In the genomic region with DNA sequence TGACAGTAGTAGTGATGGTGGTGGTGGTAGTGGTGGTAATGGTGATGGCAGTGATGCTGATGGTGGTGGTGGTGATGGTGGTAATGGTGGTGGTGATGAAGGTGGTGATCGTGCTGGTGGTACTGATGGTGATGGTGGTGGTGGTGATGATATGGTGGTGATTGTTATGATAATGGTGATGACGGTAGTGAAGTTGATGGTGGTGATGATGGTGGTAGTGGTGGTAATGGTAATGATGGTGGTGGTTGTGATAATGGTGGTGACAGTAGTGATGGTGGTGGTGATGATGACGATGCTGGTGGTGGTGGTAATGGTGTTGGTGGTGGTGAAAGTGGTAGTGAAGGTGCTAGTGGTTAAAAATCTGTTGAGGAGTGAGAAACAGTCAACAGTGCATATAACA, we compare ENCODE assay signal across 17 cellular contexts.
DNase-seq lines count a peak whose midpoint lies in the region; ATAC-seq, FAIRE-seq and TF ChIP-seq lines count a peak whose summit lies in the region.
"Had no signal": no experiment of that assay in that cellular context is flagged by ENCODE, and none has a peak within 500 bp of the region (broad histone marks: within the 10 kb centered on the region; RNA-seq: fewer than 3 reads in every experiment).

No MANE protein-coding gene starts in this region.

- peaks cover 14% of the 10 kb centered on the region; the same call in 1 of the 2 replicates for H3K23me2 ChIP-seq in H1 (ENCODE audit: low read depth, low read length)

- H3K9ac ChIP-seq in H1 (replicated peaks in 1 of 4; ENCODE audit: extremely low read depth in 1 of 4, low read depth in 3 of 4, low read length in 3 of 4) (no peak overlapping the region), trophoblast cell (ENCODE audit: low read length) (no peak overlapping the region)
- H3K9ac ChIP-seq: KMS-11 had no signal

- POLR2A ChIA-PET in HEK293 (lab: Yijun Ruan, JAX): no interaction called here
- POLR2A ChIA-PET in H1 (lab: Charles Lee; ENCODE audit: partially characterized antibody): no interaction called here

- H3K56ac ChIP-seq in H1 (replicated peaks; ENCODE audit: insufficient read length, low read depth, low read length): peak overlapping the region; percentile 90

- H3K14ac ChIP-seq in H1 (ENCODE audit: insufficient read length) (no peak overlapping the region), trophoblast cell (ENCODE audit: low read length) (no peak overlapping the region)

- no peak overlapping the region for H2BK5ac ChIP-seq in H1 (ENCODE audit: low read depth, low read length)
- H2BK5ac ChIP-seq in trophoblast cell (ENCODE audit: low read depth, low read length, poor library complexity): no peak overlapping the region

- no peak for TF ChIP-seq EP300 in H1 (IDR thresholded peaks at IDR 0.05; ENCODE audit: borderline replicate concordance in 1 of 2, low read depth in 2 of 2, low read length in 2 of 2)

- peaks cover 4 to 5% of the 10 kb centered on the region in 2 experiments; a peak in 2 of 3 replicates for H3K36me3 ChIP-seq in HEK293 (ENCODE audit: control insufficient read depth in 2 of 2, insufficient read depth in 1 of 2, low read length in 2 of 2)
- H3K36me3 ChIP-seq in H1 (ENCODE audit: control insufficient read depth in 2 of 4, insufficient read depth in 4 of 4, low read length in 3 of 4): no peaks in the 10 kb centered on the region
- no peaks in the 10 kb centered on the region for H3K36me3 ChIP-seq in trophoblast cell (ENCODE audit: control insufficient read depth in 1 of 2, insufficient read depth in 2 of 2, low read length in 2 of 2)
- H3K36me3 ChIP-seq: BE2C, HAP-1 had no signal

- H4K8ac ChIP-seq in H1 (ENCODE audit: extremely low read depth, insufficient read depth, low read length) (no peak overlapping the region), trophoblast cell (ENCODE audit: low read depth, low read length) (no peak overlapping the region)

- H3K4me3 ChIP-seq in HEK293 (ENCODE audit: low read depth, low read length): no peak overlapping the region
- no peak overlapping the region for H3K4me3 ChIP-seq in H1 (ENCODE audit: extremely low read depth in 1 of 4, insufficient read depth in 2 of 4, low read depth in 3 of 4, low read length in 4 of 4)
- peak overlapping the region; percentile 20 for H3K4me3 ChIP-seq in trophoblast cell (ENCODE audit: low read depth, low read length)
- H3K4me3 ChIP-seq: HAP-1 had no signal

- H2BK15ac ChIP-seq in H1 (ENCODE audit: low read length): no peak overlapping the region

- H3K4me2 ChIP-seq in H1 (ENCODE audit: insufficient read depth in 1 of 2, low read depth in 2 of 2, low read length in 2 of 2) (no peak overlapping the region), trophoblast cell (ENCODE audit: low read length) (no peak overlapping the region)
- H3K4me2 ChIP-seq: KMS-11 had no signal

- H4K12ac ChIP-seq in trophoblast cell (ENCODE audit: low read depth, low read length): no peak overlapping the region

- H3K4me1 ChIP-seq in HEK293 (ENCODE audit: control insufficient read depth, insufficient read depth, low read length) (peaks cover 9% of the 10 kb centered on the region), H1 (replicated peaks in 1 of 4; ENCODE audit: control insufficient read depth in 3 of 4, insufficient read depth in 4 of 4, low read length in 3 of 4) (no peaks in the 10 kb centered on the region), trophoblast cell (ENCODE audit: control insufficient read depth in 1 of 2, insufficient read depth in 2 of 2, low read length in 2 of 2) (peaks cover 2 to 6% of the 10 kb centered on the region in 2 experiments)
- H3K4me1 ChIP-seq: BE2C, HAP-1 had no signal

- no peak overlapping the region for H2BK20ac ChIP-seq in H1 (ENCODE audit: low read length)

- H2BK120ac ChIP-seq in H1 (replicated peaks; ENCODE audit: low read depth, low read length): no peak overlapping the region
- no peak overlapping the region for H2BK120ac ChIP-seq in trophoblast cell (ENCODE audit: insufficient read depth, low read length, poor library complexity)

- CTCF ChIA-PET in HEK293 (lab: Yijun Ruan, JAX): no interaction called here
- CTCF ChIA-PET in H1 (lab: Charles Lee; ENCODE audit: partially characterized antibody): no interaction called here

- intact Hi-C loops in posterior cingulate gyrus (cut with DNase I): no loop called here

- ATAC-seq in HG03565 (IDR thresholded peaks at IDR 0.05; ENCODE audit: unreplicated experiment): no peak

- H3K18ac ChIP-seq in H1 (ENCODE audit: extremely low read depth, low read length): no peak overlapping the region
- H3K18ac ChIP-seq in trophoblast cell (ENCODE audit: low read length): no peak overlapping the region

- DNase-seq in H1 (ENCODE audit: low read depth in 1 of 2, low spot score in 2 of 2): no peak
- no peak for DNase-seq in trophoblast cell
- DNase-seq in posterior cingulate gyrus: no peak
- no peak for DNase-seq in NCI-H2029 (lab: John Stamatoyannopoulos, UW)
- DNase-seq: BE2C; C1 segment of cervical spinal cord; CD4-positive, CD25-positive, alpha-beta regulatory T cell; CD8-positive, alpha-beta memory T cell; COR-L47; GOT3 had no signal

- no peak overlapping the region for H4K91ac ChIP-seq in H1 (replicated peaks; ENCODE audit: insufficient read length, low read length)
- H4K91ac ChIP-seq in trophoblast cell (ENCODE audit: low read depth, low read length): no peak overlapping the region

- peaks cover 0 to 10% of the 10 kb centered on the region in 2 experiments for H4K20me1 ChIP-seq in H1 (replicated peaks in 1 of 2; ENCODE audit: control insufficient read depth in 1 of 2, insufficient read depth in 2 of 2, low read length in 2 of 2)

- H3K79me1 ChIP-seq in H1 (ENCODE audit: low read depth, low read length): no peaks in the 10 kb centered on the region
- peaks cover 3% of the 10 kb centered on the region for H3K79me1 ChIP-seq in trophoblast cell (ENCODE audit: low read length)

- no peak overlapping the region for H2AFZ ChIP-seq in H1 (ENCODE audit: low read length)
- H2AFZ ChIP-seq in trophoblast cell (ENCODE audit: insufficient read depth, low read length, poor library complexity): no peak overlapping the region

- no peak for FAIRE-seq in H1 (lab: Jason Lieb, UNC)
- FAIRE-seq: G401.6, GM19239 had no signal

- 94% methylated on average over 3 of the region's 3 CpGs; no CpG with 5 or more reads in 1 of the 2 experiments for WGBS in H1 (ENCODE audit: extremely low coverage in 1 of 2, insufficient coverage in 1 of 2, insufficient read length in 1 of 2, insufficient replicate concordance in 2 of 2, low coverage in 1 of 2, low lambda C conversion rate in 2 of 2, missing lambda C conversion rate in 1 of 2), 2 experiments
- no CpG with 5 or more reads among the region's 3 CpGs for WGBS in trophoblast cell (ENCODE audit: extremely low coverage, insufficient coverage, insufficient read length)

- no peak overlapping the region for H4K5ac ChIP-seq in H1 (ENCODE audit: insufficient read length, low read depth, low read length)

- peak overlapping the region; percentile 61 for H3K27ac ChIP-seq in 22Rv1
- no peak overlapping the region for H3K27ac ChIP-seq in HEK293 (ENCODE audit: extremely low read depth, low read depth, low read length)
- H3K27ac ChIP-seq in H1 (ENCODE audit: low read depth, low read length): no peak overlapping the region
- H3K27ac ChIP-seq in trophoblast cell (ENCODE audit: low read depth, low read length): no peak overlapping the region
- H3K27ac ChIP-seq: KMS-11 had no signal

- H2AK5ac ChIP-seq in H1 (ENCODE audit: low read depth, low read length) (no peak overlapping the region), trophoblast cell (ENCODE audit: low read length) (no peak overlapping the region)

- H3K27me3 ChIP-seq in H1 (replicated peaks in 1 of 4; ENCODE audit: control insufficient read depth in 3 of 4, extremely low read depth in 1 of 4, insufficient read depth in 3 of 4, low read length in 3 of 4): no peaks in the 10 kb centered on the region
- H3K27me3 ChIP-seq in trophoblast cell (ENCODE audit: insufficient read depth, low read length): no peaks in the 10 kb centered on the region
- H3K27me3 ChIP-seq: BE2C had no signal

- no peak overlapping the region for H3K23ac ChIP-seq in H1 (ENCODE audit: insufficient read length)
- H3K23ac ChIP-seq in trophoblast cell (ENCODE audit: low read length): no peak overlapping the region

- TF ChIP-seq RAD21 in H1 (IDR thresholded peaks at IDR 0.05 in 1 of 2, conservative IDR thresholded peaks at IDR 0.05 in 1 of 2; ENCODE audit: low read depth in 2 of 2, low read length in 2 of 2): no peak

- TF ChIP-seq CTCF in 22Rv1 (IDR thresholded peaks at IDR 0.05) (no peak), HEK293 (tag by site-specific recombination; IDR thresholded peaks at IDR 0.05) (no peak), H1 (IDR thresholded peaks at IDR 0.05; ENCODE audit: control extremely low read depth in 1 of 3, insufficient read depth in 1 of 3, low read depth in 1 of 3, low read length in 3 of 3) (no peak)

- no peak for TF ChIP-seq POLR2A in H1 (IDR thresholded peaks at IDR 0.05; ENCODE audit: control extremely low read depth in 1 of 2, low read depth in 2 of 2, low read length in 2 of 2)

- H3K79me2 ChIP-seq in H1 (ENCODE audit: control insufficient read depth in 1 of 2, insufficient read depth in 2 of 2, low read length in 2 of 2): no peaks in the 10 kb centered on the region
- H3K79me2 ChIP-seq in trophoblast cell (ENCODE audit: control insufficient read depth, insufficient read depth, low read length, poor library complexity): no peaks in the 10 kb centered on the region

- no peak overlapping the region for H3K4ac ChIP-seq in H1 (replicated peaks; ENCODE audit: insufficient read length, low read depth, low read length)
- no peak overlapping the region for H3K4ac ChIP-seq in trophoblast cell (ENCODE audit: low read depth, low read length)

- no peak overlapping the region for H2BK12ac ChIP-seq in H1 (ENCODE audit: low read depth, low read length)
- no peak overlapping the region for H2BK12ac ChIP-seq in trophoblast cell (ENCODE audit: low read length)

- H3K9me3 ChIP-seq in HEK293 (ENCODE audit: control insufficient read depth, insufficient read depth, low read depth, low read length) (no peaks in the 10 kb centered on the region), H1 (ENCODE audit: insufficient read depth in 2 of 2, low read depth in 1 of 2, low read length in 1 of 2) (no peaks in the 10 kb centered on the region; a peak in 1 of 4 replicates), trophoblast cell (ENCODE audit: insufficient read depth, low read depth, low read length) (peaks cover 13% of the 10 kb centered on the region)
- H3K9me3 ChIP-seq: BE2C, HAP-1 had no signal

TF ChIP-seq in HEK293, 187 proteins besides CTCF, POLR2A, EP300 and RAD21 (continues in another document):
- no peak for TF ChIP-seq HOXA7 (CRISPR knock-in tag; IDR thresholded peaks at IDR 0.05; ENCODE audit: borderline replicate concordance)

TF ChIP-seq in H1, 55 proteins besides CTCF, POLR2A, EP300 and RAD21 (continues in another document):
- TF ChIP-seq NANOG (IDR thresholded peaks at IDR 0.05; ENCODE audit: insufficient read depth, low read depth, low read length, poor library complexity, severe bottlenecking) (no peak), SP2 (IDR thresholded peaks at IDR 0.05; ENCODE audit: low read length) (no peak)
